20 cellular contexts compared by ENCODE assay signal in the genomic region with DNA sequence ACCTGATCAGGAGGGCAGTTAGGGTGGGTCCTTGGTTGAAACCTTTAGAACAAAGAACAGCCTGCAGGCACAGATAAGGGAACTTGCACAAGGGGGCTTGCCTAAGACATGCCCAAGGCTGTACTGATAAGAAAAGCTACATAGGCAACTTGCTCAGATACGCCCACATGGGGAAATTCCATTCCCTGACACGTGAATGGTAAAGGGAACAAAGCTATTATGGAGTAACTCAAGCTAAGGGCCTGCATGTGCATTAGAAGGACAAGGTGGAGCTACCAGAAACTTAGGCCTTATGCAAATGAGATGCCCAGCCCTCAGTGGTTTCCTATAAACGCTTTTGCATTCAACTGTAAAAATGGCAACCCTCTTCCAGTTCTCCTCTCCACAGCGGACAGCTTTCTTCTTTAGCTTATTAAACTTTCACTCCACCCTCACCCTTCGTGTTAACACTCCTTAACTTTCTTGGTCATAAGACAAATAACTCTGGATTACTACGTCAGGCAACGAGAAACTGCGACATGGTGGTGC.
DNase-seq lines count a peak whose midpoint lies in the region; ATAC-seq and TF ChIP-seq lines count a peak whose summit lies in the region.
"Had no signal": no experiment of that assay in that cellular context is flagged by ENCODE, and none has a peak within 500 bp of the region (broad histone marks: within the 10 kb centered on the region; RNA-seq: fewer than 3 reads in every experiment).

No MANE protein-coding gene starts in this region.

- H3F3A ChIP-seq in PC-3 (ENCODE audit: low read length, unreplicated experiment), result no peaks in the 10 kb centered on the region

- H2AFZ ChIP-seq in neuronal stem cell (ENCODE audit: low read length) (peak overlapping the region; percentile 67), PC-3 (ENCODE audit: low read length) (no peak overlapping the region)
- H2AFZ ChIP-seq: GM23248 had no signal

- no peak overlapping the region for H3K14ac ChIP-seq in neuronal stem cell (ENCODE audit: low read length)

- no peak for ATAC-seq in PC-3
- ATAC-seq: Panc1; psoas muscle; stimulated activated memory B cell treated with anti-CD40 and anti-IgM and Interleukin-4, amounts not matched to agents 10 μg/mL and 1 μg/mL and 100 μg/mL, for 72 hours; T-helper 17 cell had no signal

- H3K4me1 Mint-ChIP-seq in endothelial cell (ENCODE audit: unreplicated experiment), result peaks cover 8% of the 10 kb centered on the region
- H3K4me1 Mint-ChIP-seq: stimulated activated memory B cell treated with anti-CD40 and anti-IgM and Interleukin-4, amounts not matched to agents 10 μg/mL and 1 μg/mL and 100 μg/mL, for 72 hours; T-helper 17 cell had no signal

- no peaks in the 10 kb centered on the region for H3K9me2 ChIP-seq in PC-3 (replicated peaks; ENCODE audit: low read length)

- no peak overlapping the region for H4K8ac ChIP-seq in neuronal stem cell (ENCODE audit: low read depth, low read length)

- no peaks in the 10 kb centered on the region for H3K79me1 ChIP-seq in neuronal stem cell (ENCODE audit: low read depth, low read length)

- intact Hi-C loops in PC-3 (cut with micrococcal nuclease), result no loop called here

- POLR2A ChIA-PET in PC-3 (lab: Charles Lee; ENCODE audit: unreplicated experiment), result no interaction called here

- no peaks in the 10 kb centered on the region for H4K20me1 ChIP-seq in PC-3 (ENCODE audit: low read length)

- H3K36me3 Mint-ChIP-seq in endothelial cell (ENCODE audit: low read depth, unreplicated experiment), result no peaks in the 10 kb centered on the region
- H3K36me3 Mint-ChIP-seq: activated CD4-positive, alpha-beta memory T cell treated with anti-CD3 and anti-CD28 coated beads for 36 hours; stimulated activated memory B cell treated with anti-CD40 and anti-IgM and Interleukin-4, amounts not matched to agents 10 μg/mL and 1 μg/mL and 100 μg/mL, for 72 hours had no signal

- H2BK15ac ChIP-seq in neuronal stem cell (ENCODE audit: low read length), result no peak overlapping the region

- DNase-seq in GDM1 (lab: John Stamatoyannopoulos, UW) (peak; percentile 63), NOMO-1 (lab: John Stamatoyannopoulos, UW; ENCODE audit: unreplicated experiment in 2 of 2) (peak; percentile 68), endothelial cell (ENCODE audit: low spot score) (peak; percentile 28), neuronal stem cell (ENCODE audit: low spot score) (no peak), PC-3 (no peak), NCI-H146 treated with DMSO at 0.1 percent for 48 hours (lab: John Stamatoyannopoulos, UW; ENCODE audit: unreplicated experiment) (no peak)
- no peak for DNase-seq in activated naive CD4-positive, alpha-beta T cell treated with anti-CD3 and anti-CD28 coated beads, Interleukin-2, amount 50 U/mL, for 16 hours
- no peak for DNase-seq in activated CD4-positive, alpha-beta T cell treated with anti-CD3 and anti-CD28 coated beads, Interleukin-2, amount 50 U/mL, for 48 hours
- DNase-seq: activated CD4-positive, alpha-beta memory T cell treated with anti-CD3 and anti-CD28 coated beads for 36 hours; activated gamma-delta T cell treated with Interleukin-2 at 50 U/mL for 16 hours; AML-193; GM23248; mesenchymal stem cell; NCI-H2171; psoas muscle; stimulated activated CD4-positive, alpha-beta T cell treated with anti-CD3 and anti-CD28 coated beads, Interleukin-4, amount 100 ng/mL, for 24 hours; T-helper 17 cell had no signal

- H3K4me3 Mint-ChIP-seq in endothelial cell (ENCODE audit: unreplicated experiment), result no peak overlapping the region
- H3K4me3 Mint-ChIP-seq: activated CD4-positive, alpha-beta memory T cell treated with anti-CD3 and anti-CD28 coated beads for 36 hours; stimulated activated memory B cell treated with anti-CD40 and anti-IgM and Interleukin-4, amounts not matched to agents 10 μg/mL and 1 μg/mL and 100 μg/mL, for 72 hours; T-helper 17 cell had no signal

- H3K4me1 ChIP-seq in neuronal stem cell (ENCODE audit: control insufficient read depth in 2 of 2, insufficient read depth in 1 of 2, low read depth in 1 of 2, low read length in 2 of 2) (peaks cover 6 to 7% of the 10 kb centered on the region in 2 donors), PC-3 (ENCODE audit: insufficient read depth, low read length) (no peaks in the 10 kb centered on the region)
- H3K4me1 ChIP-seq: esophagus muscularis mucosa, psoas muscle had no signal

- no peak overlapping the region for H2BK120ac ChIP-seq in neuronal stem cell (ENCODE audit: low read depth, low read length)

- no peak overlapping the region for H4K91ac ChIP-seq in neuronal stem cell (ENCODE audit: low read depth, low read length, poor library complexity)

- TF ChIP-seq CTCF in endothelial cell (IDR thresholded peaks at IDR 0.05; ENCODE audit: unreplicated experiment), result no peak
- no peak for TF ChIP-seq CTCF in PC-3 (conservative IDR thresholded peaks at IDR 0.05; ENCODE audit: low read depth, low read length)

- no peak overlapping the region for H3K4me2 ChIP-seq in neuronal stem cell (ENCODE audit: insufficient read depth, low read length, poor library complexity, severe bottlenecking)
- no peak overlapping the region for H3K4me2 ChIP-seq in PC-3 (ENCODE audit: low read length)

- BruUV-seq in PC-3 (replicated peaks; lab: Mats Ljungman, UMichigan), result no TSS peak

- H3K27me3 ChIP-seq in neuronal stem cell (ENCODE audit: control insufficient read depth in 3 of 3, insufficient read depth in 3 of 3, low read depth in 1 of 3, low read length in 3 of 3), result peaks cover 0 to 22% (median 0%) of the 10 kb centered on the region in 3 experiments
- no peaks in the 10 kb centered on the region for H3K27me3 ChIP-seq in PC-3 (ENCODE audit: low read length)
- H3K27me3 ChIP-seq: esophagus muscularis mucosa had no signal

- no peak overlapping the region for H2BK12ac ChIP-seq in neuronal stem cell (ENCODE audit: low read length)

- H2BK5ac ChIP-seq in neuronal stem cell (ENCODE audit: low read length), result no peak overlapping the region

- H3K23ac ChIP-seq in neuronal stem cell (ENCODE audit: low read depth, low read length, poor library complexity), result no peak overlapping the region

- no peaks in the 10 kb centered on the region for H3K9me3 Mint-ChIP-seq in endothelial cell (ENCODE audit: unreplicated experiment)
- H3K9me3 Mint-ChIP-seq: activated CD4-positive, alpha-beta memory T cell treated with anti-CD3 and anti-CD28 coated beads for 36 hours; stimulated activated memory B cell treated with anti-CD40 and anti-IgM and Interleukin-4, amounts not matched to agents 10 μg/mL and 1 μg/mL and 100 μg/mL, for 72 hours had no signal

- H3K27ac ChIP-seq in neuronal stem cell (replicated peaks; ENCODE audit: low read length) (peak overlapping the region; percentile 39), PC-3 (ENCODE audit: low read length) (no peak overlapping the region)
- H3K27ac ChIP-seq: esophagus muscularis mucosa, GM23248, psoas muscle had no signal

- peak overlapping the region; percentile 62 for H3K27ac Mint-ChIP-seq in endothelial cell (ENCODE audit: unreplicated experiment)
- H3K27ac Mint-ChIP-seq: activated CD4-positive, alpha-beta memory T cell treated with anti-CD3 and anti-CD28 coated beads for 36 hours; stimulated activated memory B cell treated with anti-CD40 and anti-IgM and Interleukin-4, amounts not matched to agents 10 μg/mL and 1 μg/mL and 100 μg/mL, for 72 hours; T-helper 17 cell had no signal

- no peak overlapping the region for H3K18ac ChIP-seq in neuronal stem cell (ENCODE audit: low read length)

- CTCF ChIA-PET in PC-3 (lab: Charles Lee), result no interaction called here

- H3K4me3 ChIP-seq in neuronal stem cell (ENCODE audit: low read length in 2 of 2), result no peak overlapping the region
- no peak overlapping the region for H3K4me3 ChIP-seq in PC-3 (ENCODE audit: low read length)
- H3K4me3 ChIP-seq: esophagus muscularis mucosa, GM23248, psoas muscle had no signal

- H3K9ac ChIP-seq in neuronal stem cell (ENCODE audit: low read depth, low read length, poor library complexity) (no peak overlapping the region), PC-3 (ENCODE audit: low read length) (no peak overlapping the region)
- H3K9ac ChIP-seq: GM23248 had no signal

- no peaks in the 10 kb centered on the region for H3K27me3 Mint-ChIP-seq in endothelial cell (ENCODE audit: unreplicated experiment)
- H3K27me3 Mint-ChIP-seq: stimulated activated memory B cell treated with anti-CD40 and anti-IgM and Interleukin-4, amounts not matched to agents 10 μg/mL and 1 μg/mL and 100 μg/mL, for 72 hours; T-helper 17 cell had no signal

- WGBS in neuronal stem cell (ENCODE audit: extremely low coverage in 2 of 2, insufficient read length in 2 of 2, insufficient replicate concordance in 1 of 2), 2 donors, result no CpG with 5 or more reads among the region's 8 CpGs

- no peaks in the 10 kb centered on the region for H3K79me2 ChIP-seq in PC-3 (ENCODE audit: low read length)

- H3K36me3 ChIP-seq in neuronal stem cell (replicated peaks in 1 of 2; ENCODE audit: control insufficient read depth in 2 of 2, insufficient read depth in 2 of 2, low read length in 2 of 2) (no peaks in the 10 kb centered on the region), PC-3 (ENCODE audit: low read depth, low read length) (no peaks in the 10 kb centered on the region)
- H3K36me3 ChIP-seq: esophagus muscularis mucosa had no signal

- no peak overlapping the region for H3K4ac ChIP-seq in neuronal stem cell (ENCODE audit: low read length)

- H2AK5ac ChIP-seq in neuronal stem cell (ENCODE audit: low read depth, low read length), result no peak overlapping the region

- H3K9me3 ChIP-seq in neuronal stem cell (replicated peaks in 1 of 2; ENCODE audit: control insufficient read depth in 2 of 2, insufficient read depth in 1 of 2, low read depth in 1 of 2, low read length in 2 of 2), result no peaks in the 10 kb centered on the region
- no peaks in the 10 kb centered on the region for H3K9me3 ChIP-seq in PC-3 (ENCODE audit: low read length)
- H3K9me3 ChIP-seq: esophagus muscularis mucosa, psoas muscle had no signal

Comparison
In these comparisons a context has a peak if more than half of its experiments do, and no peak if none do; other contexts are left out.
1. DNase-seq: peak in GDM1 (single experiment), NOMO-1 (2 of 2) and endothelial cell (single experiment); none in neuronal stem cell (single experiment), PC-3 (single experiment), activated naive CD4-positive, alpha-beta T cell treated with anti-CD3 and anti-CD28 coated beads, Interleukin-2, amount 50 U/mL, for 16 hours (single experiment), NCI-H146 treated with DMSO at 0.1 percent for 48 hours (single experiment) and activated CD4-positive, alpha-beta T cell treated with anti-CD3 and anti-CD28 coated beads, Interleukin-2, amount 50 U/mL, for 48 hours (0 of 2).